Comparison of ENCODE assay signal across 9 cellular contexts in genomic region chr14:59630281-59630963, GRCh38. TPM values are rescaled to one million over a fixed set of nuclear protein-coding genes. Genes with fewer than 3 reads are reported as not detected.
DNase-seq lines count a peak whose midpoint lies in the region; ATAC-seq, FAIRE-seq and TF ChIP-seq lines count a peak whose summit lies in the region.
"Had no signal": no experiment of that assay in that cellular context is flagged by ENCODE, and none has a peak within 500 bp of the region (broad histone marks: within the 10 kb centered on the region; RNA-seq: fewer than 3 reads in every experiment).

No MANE protein-coding gene starts in this region.

- 1 to 2% methylated on average over 57 of the region's 57 CpGs for WGBS in pancreas, 2 donors

- DNase-seq in NCI-H69 (lab: John Stamatoyannopoulos, UW) (peak; percentile 88), pancreas (peak in 2 of 6 donors; percentile 52 to 65), SJCRH30 (no peak), HuH-7 (ENCODE audit: low spot score) (no peak), vagina (ENCODE audit: extremely low spot score in 2 of 2) (no peak)
- no peak for DNase-seq in activated effector memory CD4-positive, alpha-beta T cell treated with anti-CD3 and anti-CD28 coated beads, Interleukin-2, amount 50 U/mL, for 16 hours

- no peak for TF ChIP-seq CTCF in pancreas (IDR thresholded peaks at IDR 0.05)
- TF ChIP-seq CTCF in vagina (IDR thresholded peaks at IDR 0.05), result no peak

- no peak for FAIRE-seq in pancreas (lab: Jason Lieb, UNC)

- H3K27me3 ChIP-seq in pancreas (peaks cover 0 to 8% (median 2%) of the 10 kb centered on the region in 4 donors), SJCRH30 (no peaks in the 10 kb centered on the region), vagina (no peaks in the 10 kb centered on the region)

- H3K4me3 ChIP-seq in pancreas (peak overlapping the region in 1 of 4 donors; percentile 19), SJCRH30 (no peak overlapping the region), vagina (peak overlapping the region in 1 of 2 donors; percentile 26)

- H3K36me3 ChIP-seq in pancreas (no peaks in the 10 kb centered on the region), SJCRH30 (no peaks in the 10 kb centered on the region), vagina (no peaks in the 10 kb centered on the region)

- TF ChIP-seq POLR2A in vagina (IDR thresholded peaks at IDR 0.05), result no peak

- H3K9me3 ChIP-seq in pancreas (no peaks in the 10 kb centered on the region), SJCRH30 (replicated peaks) (no peaks in the 10 kb centered on the region), vagina (no peaks in the 10 kb centered on the region)

- intact Hi-C loops in pancreas (cut with DNase I) (no loop called here), vagina (cut with DNase I) (no loop called here)

- ATAC-seq in GM21360 (IDR thresholded peaks at IDR 0.05; ENCODE audit: unreplicated experiment) (peak; percentile 50), esophagus mucosa (peak; percentile 22), pancreas (peak in 3 of 4 donors; percentile 51 to 78 (median 77))

- no peaks in the 10 kb centered on the region for H3K4me1 ChIP-seq in pancreas
- H3K4me1 ChIP-seq in SJCRH30, result no peaks in the 10 kb centered on the region
- no peaks in the 10 kb centered on the region for H3K4me1 ChIP-seq in vagina

- H3K27ac ChIP-seq in pancreas (no peak overlapping the region), SJCRH30 (no peak overlapping the region), vagina (no peak overlapping the region)
- H3K27ac ChIP-seq: epithelial cell of prostate had no signal

RNA-seq across cellular contexts. Expression of gene CCDC175, which starts 53.8 kb away (rescaled TPM):
- total RNA-seq in esophagus mucosa (not detected), pancreas (not detected), vagina (not detected)
- polyA plus RNA-seq in pancreas, result not detected
- not detected in 2 replicates for total RNA-seq in SJCRH30 (2014; rRNA removed; shearing (Covaris generic))

Comparison
In these comparisons a context has a peak if more than half of its experiments do, and no peak if none do; other contexts are left out.
1. ATAC-seq: peak in every context shown above with its lines; median percentile 77 in pancreas; 50 in GM21360; 22 in esophagus mucosa.